Comparison of ENCODE assay signal across 9 cellular contexts in the genomic region with DNA sequence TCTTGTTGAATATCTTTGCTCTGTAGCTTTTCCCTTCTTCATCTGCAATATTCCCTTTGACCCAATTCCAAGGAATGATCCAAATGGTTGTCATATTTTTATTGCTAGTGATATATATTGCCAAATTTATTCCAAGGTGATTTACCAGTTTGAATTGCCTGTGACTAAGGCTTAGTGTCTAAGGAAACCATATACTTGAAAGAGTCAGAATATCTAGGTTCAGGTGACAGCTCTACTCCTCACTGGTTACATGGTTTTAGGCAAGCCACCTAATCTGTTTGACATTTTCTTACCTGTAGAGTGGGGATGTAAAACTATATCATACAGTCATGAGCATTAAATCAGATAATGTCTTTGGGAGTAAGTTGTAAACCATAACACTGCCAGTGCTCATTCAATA.
"Had no signal": no experiment of that assay in that cellular context is flagged by ENCODE, and none has a peak within 500 bp of the region (broad histone marks: within the 10 kb centered on the region; RNA-seq: fewer than 3 reads in every experiment).

No MANE protein-coding gene starts in this region.

- H3K27ac ChIP-seq: HL-60 had no signal

- DNase-seq: H9, HCEC 1CT, IMR-90 had no signal

- H3K4me2 ChIP-seq: GM23338 had no signal

- H3K4me3 ChIP-seq: GM23338, K562 had no signal

- ATAC-seq: GM23338, HepG2, K562 had no signal

- FAIRE-seq: H1, H54, HepG2, K562 had no signal
